ENCODE assay signal across 12 cellular contexts in genomic region chr10:58028597-58029366, GRCh38.
A peak's percentile ranks its signal among the peaks of the same experiment; 100 is the strongest.
DNase-seq lines count a peak whose midpoint lies in the region; ATAC-seq and TF ChIP-seq lines count a peak whose summit lies in the region.
"Had no signal": no experiment of that assay in that cellular context is flagged by ENCODE, and none has a peak within 500 bp of the region (broad histone marks: within the 10 kb centered on the region; RNA-seq: fewer than 3 reads in every experiment).

No MANE protein-coding gene starts in this region.

- no peak overlapping the region for H3K27ac ChIP-seq in foreskin keratinocyte
- H3K27ac ChIP-seq: tibial artery had no signal

- H3K9me3 ChIP-seq in adipocyte (ENCODE audit: control insufficient read depth, low read length), result no peaks in the 10 kb centered on the region
- H3K9me3 ChIP-seq: mucosa of descending colon, tibial artery had no signal

- POLR2A ChIA-PET in HEK293T (lab: Yijun Ruan, JAX), result no interaction called here

- H3K27me3 ChIP-seq in adipocyte (replicated peaks; ENCODE audit: control insufficient read depth, insufficient read depth, low read length) (no peaks in the 10 kb centered on the region), foreskin keratinocyte (no peaks in the 10 kb centered on the region)
- H3K27me3 ChIP-seq: tibial artery had no signal

- CTCF ChIA-PET in HEK293T (lab: Yijun Ruan, JAX), result no interaction called here

- H3K9ac ChIP-seq in adipocyte (ENCODE audit: low read length), result no peak overlapping the region

- H3K4me1 ChIP-seq in adipocyte (ENCODE audit: control insufficient read depth, insufficient read depth, low read length) (peaks cover 17% of the 10 kb centered on the region), foreskin keratinocyte (peaks cover 7% of the 10 kb centered on the region)
- H3K4me1 ChIP-seq: tibial artery had no signal

- H3K4me3 ChIP-seq in HFF-Myc (replicated peaks; ENCODE audit: low read depth, low read length), result no peak overlapping the region
- H3K4me3 ChIP-seq in adipocyte (ENCODE audit: low read length), result no peak overlapping the region
- H3K4me3 ChIP-seq: mucosa of descending colon, tibial artery had no signal

- peak; percentile 92 for ATAC-seq in foreskin keratinocyte
- ATAC-seq in HG02938 (IDR thresholded peaks at IDR 0.05; ENCODE audit: unreplicated experiment), result no peak
- ATAC-seq in GM19035 (IDR thresholded peaks at IDR 0.05; ENCODE audit: unreplicated experiment), result no peak
- ATAC-seq: activated CD8-positive, alpha-beta T cell treated with anti-CD3 and anti-CD28 coated beads, Interleukin-2, amount 10 ng/mL, durations not matched to agents 7 days and 5 days; mucosa of descending colon had no signal

- DNase-seq in A172 (ENCODE audit: low spot score), result peak; percentile 90
- peak; percentile 89 for DNase-seq in HFF-Myc (ENCODE audit: extremely low read depth, low read depth)
- DNase-seq in adipocyte (ENCODE audit: low read depth), result peak; percentile 88
- DNase-seq in foreskin keratinocyte, result peak; percentile 32 to 69
- no peak for DNase-seq in HEK293T (ENCODE audit: extremely low spot score)
- DNase-seq in activated CD8-positive, alpha-beta memory T cell treated with anti-CD3 and anti-CD28 coated beads, Interleukin-2, amount 50 U/mL, for 48 hours, result no peak
- DNase-seq: activated CD8-positive, alpha-beta T cell treated with anti-CD3 and anti-CD28 coated beads, Interleukin-2, amount 10 ng/mL, durations not matched to agents 7 days and 5 days; mucosa of descending colon; NCI-H2029; tibial artery had no signal

- TF ChIP-seq CTCF in HFF-Myc (IDR thresholded peaks at IDR 0.05; ENCODE audit: low read depth, low read length, missing control alignments) (no peak), foreskin keratinocyte (conservative IDR thresholded peaks at IDR 0.05) (no peak)

- H3K36me3 ChIP-seq in adipocyte (ENCODE audit: control insufficient read depth, insufficient read depth, low read length, severe bottlenecking), result no peaks in the 10 kb centered on the region
- H3K36me3 ChIP-seq: tibial artery had no signal

TF ChIP-seq in HEK293T, 16 proteins besides CTCF, POLR2A, EP300 and RAD21:
- no peak for TF ChIP-seq BHLHE40 (IDR thresholded peaks at IDR 0.05; ENCODE audit: borderline replicate concordance)
- TF ChIP-seq L3MBTL2 (conservative IDR thresholded peaks at IDR 0.05), result no peak
- TF ChIP-seq LEF1 (IDR thresholded peaks at IDR 0.05; ENCODE audit: borderline replicate concordance), result no peak
- TF ChIP-seq PKNOX1 (IDR thresholded peaks at IDR 0.05), result no peak
- TF ChIP-seq FOXA1 (IDR thresholded peaks at IDR 0.05), result no peak
- TF ChIP-seq ELF4 (IDR thresholded peaks at IDR 0.05), result no peak
- TF ChIP-seq NFRKB (IDR thresholded peaks at IDR 0.05), result no peak
- TF ChIP-seq TARDBP (IDR thresholded peaks at IDR 0.05), result no peak
- TF ChIP-seq SUZ12 (IDR thresholded peaks at IDR 0.05), result no peak

Comparison
In these comparisons a context has a peak if more than half of its experiments do, and no peak if none do; other contexts are left out.
1. DNase-seq: peak in A172 (single experiment), HFF-Myc (single experiment), adipocyte (single experiment) and foreskin keratinocyte (2 of 2); none in HEK293T (single experiment) and activated CD8-positive, alpha-beta memory T cell treated with anti-CD3 and anti-CD28 coated beads, Interleukin-2, amount 50 U/mL, for 48 hours (single experiment).